Comparison of ENCODE assay signal across 9 cellular contexts in the genomic region with DNA sequence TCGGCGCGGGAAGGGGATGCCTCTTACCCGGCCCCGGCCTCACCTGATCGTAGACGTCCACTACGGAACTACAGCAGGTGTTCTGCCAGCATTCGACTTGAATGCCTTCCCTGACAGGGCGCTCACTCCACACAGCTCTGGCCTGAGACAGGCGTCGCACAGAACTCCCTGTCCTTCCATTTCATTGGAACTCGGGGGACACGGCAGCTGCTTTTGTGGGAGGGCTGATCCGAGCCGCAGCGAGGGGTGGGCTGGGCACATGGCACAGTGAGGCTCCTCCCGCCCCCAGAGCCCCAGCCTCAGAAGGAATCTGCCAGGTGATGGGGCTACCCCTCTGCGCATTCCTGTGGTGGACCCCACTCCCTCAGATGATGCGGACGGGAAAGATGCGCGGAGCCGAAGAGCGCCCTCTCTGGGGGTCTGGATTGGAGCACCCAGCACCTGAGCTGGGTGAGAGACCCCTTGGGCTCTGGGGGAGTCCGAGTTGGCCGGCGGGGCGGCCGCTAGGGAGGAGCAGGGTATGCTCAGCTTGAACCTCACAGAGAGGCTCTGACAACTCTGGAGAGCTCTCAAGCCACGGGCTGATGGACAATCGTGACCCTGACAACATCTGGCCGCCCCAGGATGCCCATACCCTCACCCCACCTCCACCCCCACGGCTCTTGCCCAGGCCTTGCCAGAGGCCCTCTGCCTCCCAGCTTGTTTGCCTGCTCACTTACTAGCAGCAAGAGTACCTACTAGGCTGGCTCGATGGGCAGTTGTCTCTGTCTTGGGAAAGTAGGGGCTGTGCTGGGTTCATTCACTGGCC. TPM values are rescaled to one million over a fixed set of nuclear protein-coding genes. Genes with fewer than 3 reads are reported as not detected.
DNase-seq lines count a peak whose midpoint lies in the region; ATAC-seq, FAIRE-seq and TF ChIP-seq lines count a peak whose summit lies in the region.
"Had no signal": no experiment of that assay in that cellular context is flagged by ENCODE, and none has a peak within 500 bp of the region (broad histone marks: within the 10 kb centered on the region; RNA-seq: fewer than 3 reads in every experiment).

No MANE protein-coding gene starts in this region.

- TF ChIP-seq POLR2A in A549 (IDR thresholded peaks at IDR 0.05; ENCODE audit: low read length): no peak

- WGBS in A549 (ENCODE audit: missing lambda C conversion rate): 81% methylated on average over 27 of the region's 35 CpGs
- WGBS in ectodermal cell, 2 experiments: 42 to 44% methylated on average over 35 of the region's 35 CpGs

- ATAC-seq in A549 (no peak), RWPE2 (ENCODE audit: low read depth) (no peak), GM19455 (IDR thresholded peaks at IDR 0.05; ENCODE audit: unreplicated experiment) (no peak), SK-N-SH treated with all-trans-retinoic acid at 6 μM for 48 hours (no peak)
- ATAC-seq in natural killer cell treated with Interleukin-12 subunit alpha and Interleukin-12 subunit beta and Interleukin-15 and Interleukin-18, amount 100 ng/mL, for 72 hours: no peak

- TF ChIP-seq RAD21 in A549 (conservative IDR thresholded peaks at IDR 0.05 in 1 of 2, IDR thresholded peaks at IDR 0.05 in 1 of 2): no peak

- POLR2A ChIA-PET in A549 (lab: Yijun Ruan, JAX): no interaction called here

- H3K4me1 ChIP-seq in A549 (0 out of 3 replicates have a peak, but pooled peaks cover 4% of the 10 kb centered on the region), RWPE2 (ENCODE audit: insufficient read depth, poor library complexity, severe bottlenecking) (no peaks in the 10 kb centered on the region), ectodermal cell (ENCODE audit: control insufficient read depth, insufficient read depth, low read length) (peaks cover 8% of the 10 kb centered on the region)

- H3K36me3 ChIP-seq in RWPE2 (ENCODE audit: low read depth): no peaks in the 10 kb centered on the region
- H3K36me3 ChIP-seq in ectodermal cell (ENCODE audit: control insufficient read depth, insufficient read depth, low read length): no peaks in the 10 kb centered on the region

- H3K9me3 Mint-ChIP-seq in natural killer cell treated with Interleukin-12 subunit alpha and Interleukin-12 subunit beta and Interleukin-15 and Interleukin-18, amount 100 ng/mL, for 72 hours: no peaks in the 10 kb centered on the region

- no peak for FAIRE-seq in A549 (lab: Jason Lieb, UNC)

- H3K9me3 ChIP-seq in A549 (no peaks in the 10 kb centered on the region), RWPE2 (ENCODE audit: severe bottlenecking) (no peaks in the 10 kb centered on the region), ectodermal cell (ENCODE audit: control insufficient read depth, low read length) (no peaks in the 10 kb centered on the region)

- H3K4me3 Mint-ChIP-seq in natural killer cell treated with Interleukin-12 subunit alpha and Interleukin-12 subunit beta and Interleukin-15 and Interleukin-18, amount 100 ng/mL, for 72 hours: peak overlapping the region; percentile 68

- CTCF ChIA-PET in A549 (lab: Yijun Ruan, JAX): interaction anchor here (0.9 to 2.0 kb wide), 6 partner anchors 16 to 232 kb away, joined by 3 to 6 read pairs (median 4); no protein-coding TSS in a partner anchor

- H3K4me1 Mint-ChIP-seq in natural killer cell treated with Interleukin-12 subunit alpha and Interleukin-12 subunit beta and Interleukin-15 and Interleukin-18, amount 100 ng/mL, for 72 hours (ENCODE audit: low read depth in 2 of 2): peaks cover 35 to 36% of the 10 kb centered on the region in 2 donors

- TF ChIP-seq CTCF in A549 (IDR thresholded peaks at IDR 0.05) (no peak), RWPE2 (IDR thresholded peaks at IDR 0.05; ENCODE audit: poor library complexity, severe bottlenecking) (no peak)

- no peaks in the 10 kb centered on the region for H3K27me3 Mint-ChIP-seq in natural killer cell treated with Interleukin-12 subunit alpha and Interleukin-12 subunit beta and Interleukin-15 and Interleukin-18, amount 100 ng/mL, for 72 hours

- DNase-seq in A549 (ENCODE audit: low read depth in 1 of 2, low spot score in 1 of 2): no peak
- no peak for DNase-seq in RWPE2 (ENCODE audit: low spot score)
- no peak for DNase-seq in natural killer cell treated with Interleukin-12 subunit alpha and Interleukin-12 subunit beta and Interleukin-15 and Interleukin-18, amount 100 ng/mL, for 72 hours (ENCODE audit: low spot score)
- no peak for DNase-seq in DMS153 (lab: John Stamatoyannopoulos, UW)
- no peak for DNase-seq in NCI-H69 (lab: John Stamatoyannopoulos, UW)
- DNase-seq: NCI-H1436 treated with DMSO at 0.1 percent for 48 hours had no signal

- H3K36me3 Mint-ChIP-seq in natural killer cell treated with Interleukin-12 subunit alpha and Interleukin-12 subunit beta and Interleukin-15 and Interleukin-18, amount 100 ng/mL, for 72 hours: no peaks in the 10 kb centered on the region

- H3K27ac ChIP-seq in A549: peak overlapping the region; percentile 73 to 79; a peak in 4 of 6 replicates
- H3K27ac ChIP-seq in RWPE2 (ENCODE audit: poor library complexity, severe bottlenecking): no peak overlapping the region
- H3K27ac ChIP-seq in ectodermal cell (ENCODE audit: insufficient read depth, low read depth, low read length, poor library complexity, severe bottlenecking): no peak overlapping the region

- peak overlapping the region; percentile 79 for H3K4me3 ChIP-seq in A549
- H3K4me3 ChIP-seq in RWPE2 (ENCODE audit: severe bottlenecking): peak overlapping the region; percentile 36
- H3K4me3 ChIP-seq in ectodermal cell (ENCODE audit: insufficient read depth, low read depth, low read length): peak overlapping the region; percentile 37

- peaks cover 25% of the 10 kb centered on the region for H3K27me3 ChIP-seq in RWPE2 (ENCODE audit: insufficient read depth, poor library complexity, severe bottlenecking)
- peaks cover 50% of the 10 kb centered on the region for H3K27me3 ChIP-seq in ectodermal cell (ENCODE audit: control insufficient read depth, insufficient read depth, low read length, poor library complexity, severe bottlenecking)

- H3K4me2 ChIP-seq in A549: peak overlapping the region; percentile 78

- no peak for TF ChIP-seq EP300 in A549 (IDR thresholded peaks at IDR 0.05)

- no peak overlapping the region for H3K27ac Mint-ChIP-seq in natural killer cell treated with Interleukin-12 subunit alpha and Interleukin-12 subunit beta and Interleukin-15 and Interleukin-18, amount 100 ng/mL, for 72 hours

TF ChIP-seq in A549, 52 proteins besides CTCF, POLR2A, EP300 and RAD21 (continues in another document):
- TF ChIP-seq NFE2L2 (conservative IDR thresholded peaks at IDR 0.05; ENCODE audit: low read length) (no peak), HOXB5 (CRISPR knock-in tag; IDR thresholded peaks at IDR 0.05) (no peak), RNF2 (IDR thresholded peaks at IDR 0.05; ENCODE audit: borderline replicate concordance, low read depth) (no peak), FOSB (CRISPR knock-in tag; IDR thresholded peaks at IDR 0.05) (no peak), MAZ (IDR thresholded peaks at IDR 0.05; ENCODE audit: borderline replicate concordance, low read depth, low read length) (no peak)
- TF ChIP-seq, protein P1, sequence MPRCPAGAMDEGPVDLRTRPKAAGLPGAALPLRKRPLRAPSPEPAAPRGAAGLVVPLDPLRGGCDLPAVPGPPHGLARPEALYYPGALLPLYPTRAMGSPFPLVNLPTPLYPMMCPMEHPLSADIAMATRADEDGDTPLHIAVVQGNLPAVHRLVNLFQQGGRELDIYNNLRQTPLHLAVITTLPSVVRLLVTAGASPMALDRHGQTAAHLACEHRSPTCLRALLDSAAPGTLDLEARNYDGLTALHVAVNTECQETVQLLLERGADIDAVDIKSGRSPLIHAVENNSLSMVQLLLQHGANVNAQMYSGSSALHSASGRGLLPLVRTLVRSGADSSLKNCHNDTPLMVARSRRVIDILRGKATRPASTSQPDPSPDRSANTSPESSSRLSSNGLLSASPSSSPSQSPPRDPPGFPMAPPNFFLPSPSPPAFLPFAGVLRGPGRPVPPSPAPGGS (IDR thresholded peaks at IDR 0.05): no peak
- TF ChIP-seq, protein P2, sequence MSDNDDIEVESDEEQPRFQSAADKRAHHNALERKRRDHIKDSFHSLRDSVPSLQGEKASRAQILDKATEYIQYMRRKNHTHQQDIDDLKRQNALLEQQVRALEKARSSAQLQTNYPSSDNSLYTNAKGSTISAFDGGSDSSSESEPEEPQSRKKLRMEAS (IDR thresholded peaks at IDR 0.05): no peak

TF ChIP-seq in SK-N-SH treated with all-trans-retinoic acid at 6 μM for 48 hours, 23 proteins besides CTCF, POLR2A, EP300 and RAD21:
- TF ChIP-seq, protein P3, sequence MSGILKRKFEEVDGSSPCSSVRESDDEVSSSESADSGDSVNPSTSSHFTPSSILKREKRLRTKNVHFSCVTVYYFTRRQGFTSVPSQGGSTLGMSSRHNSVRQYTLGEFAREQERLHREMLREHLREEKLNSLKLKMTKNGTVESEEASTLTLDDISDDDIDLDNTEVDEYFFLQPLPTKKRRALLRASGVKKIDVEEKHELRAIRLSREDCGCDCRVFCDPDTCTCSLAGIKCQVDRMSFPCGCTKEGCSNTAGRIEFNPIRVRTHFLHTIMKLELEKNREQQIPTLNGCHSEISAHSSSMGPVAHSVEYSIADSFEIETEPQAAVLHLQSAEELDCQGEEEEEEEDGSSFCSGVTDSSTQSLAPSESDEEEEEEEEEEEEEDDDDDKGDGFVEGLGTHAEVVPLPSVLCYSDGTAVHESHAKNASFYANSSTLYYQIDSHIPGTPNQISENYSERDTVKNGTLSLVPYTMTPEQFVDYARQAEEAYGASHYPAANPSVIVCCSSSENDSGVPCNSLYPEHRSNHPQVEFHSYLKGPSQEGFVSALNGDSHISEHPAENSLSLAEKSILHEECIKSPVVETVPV (CRISPR knock-in tag; IDR thresholded peaks at IDR 0.05): no peak
- TF ChIP-seq OSR1 (CRISPR knock-in tag; IDR thresholded peaks at IDR 0.05): no peak

RNA-seq across cellular contexts. Expression of a gene that starts 36.6 kb away (rescaled TPM):
- 3.5 and 4.2 TPM in 2 replicates for polyA plus RNA-seq in A549 (2011; rRNA removed)
- polyA plus RNA-seq in A549 (2012; cell fraction: cytosol; rRNA removed): 5.7 and 9.7 TPM in 2 replicates
- 8.2 and 10.4 TPM in 2 replicates for polyA plus RNA-seq in A549 (2012; cell fraction: nucleus; rRNA removed)
- 1.6 to 2.5 TPM (median 1.7 TPM) in 3 replicates for polyA plus RNA-seq in A549 (2017; fragmentation: RNase III; extraction: RNeasy Plus Mini Kit Qiagen cat#74134 plus additional on column Dnase treatment)
- 5.3 and 6.4 TPM in 2 replicates for polyA minus RNA-seq in A549 (2011; rRNA and poly(A)+ RNA removed)
- polyA plus RNA-seq in ectodermal cell (2013, experiment 1 of 4): 5.8 TPM
- polyA plus RNA-seq in ectodermal cell (2013, experiment 2 of 4): 4.3 TPM
- polyA plus RNA-seq in ectodermal cell (2013, experiment 3 of 4): 3.8 TPM
- polyA plus RNA-seq in ectodermal cell (2013, experiment 4 of 4): 4.6 TPM
- total RNA-seq in natural killer cell treated with Interleukin-12 subunit alpha and Interleukin-12 subunit beta and Interleukin-15 and Interleukin-18, amount 100 ng/mL, for 72 hours: 1 to 10 TPM in 1 of 2 donors, under 1 TPM in 1; 0.69 to 1.1 TPM

Comparison
In these comparisons a context has a peak if more than half of its experiments do, and no peak if none do; other contexts are left out.
1. H3K27ac ChIP-seq: peak in A549 (2 of 2); none in RWPE2 (single experiment) and ectodermal cell (single experiment).
2. Peak in every context shown above with its lines, with median percentiles within 50 percentile points of each other: H3K4me3 ChIP-seq.